26 cellular contexts compared by ENCODE assay signal in genomic region chr20:61830956-61831355, GRCh38.
"Had no signal": no experiment of that assay in that cellular context is flagged by ENCODE, and none has a peak within 500 bp of the region (broad histone marks: within the 10 kb centered on the region; RNA-seq: fewer than 3 reads in every experiment).

No MANE protein-coding gene starts in this region.

- H3K4me1 ChIP-seq: heart right ventricle, pancreas, prostate gland, right lobe of liver, stomach, testis, thyroid gland, transverse colon, vagina had no signal

- H3K27me3 ChIP-seq: hepatocyte, pancreas, right lobe of liver, testis, thyroid gland, upper lobe of left lung, vagina had no signal

- H3K36me3 ChIP-seq: heart right ventricle, pancreas, prostate gland, right lobe of liver, stomach, thyroid gland, transverse colon, upper lobe of left lung, vagina had no signal

- H3K27ac ChIP-seq: heart right ventricle, hepatocyte, pancreas, prostate gland, right lobe of liver, stomach, testis, thyroid gland, transverse colon, upper lobe of left lung, vagina had no signal

- H3K4me3 ChIP-seq: heart right ventricle, hepatocyte, mucosa of descending colon, pancreas, prostate gland, right lobe of liver, smooth muscle cell, stomach, testis, thyroid gland, transverse colon, upper lobe of left lung, vagina had no signal

- ATAC-seq: heart right ventricle; left cardiac atrium; left lobe of liver; mucosa of descending colon; naive thymus-derived CD4-positive, alpha-beta T cell; natural killer cell treated with Interleukin-12 subunit alpha and Interleukin-12 subunit beta and Interleukin-15 and Interleukin-18, amount 100 ng/mL, for 72 hours; pancreas; stimulated activated naive B cell treated with anti-CD40 and anti-IgM and Interleukin-4, amounts not matched to agents 10 μg/mL and 1 μg/mL and 100 μg/mL, for 72 hours; stimulated activated naive CD8-positive, alpha-beta T cell treated with anti-CD3 and anti-CD28 coated beads, Interleukin-15, Interleukin-2, amounts not matched to agents 100 U/mL and 50 U/mL, for 24 hours had no signal

- H3K9me3 ChIP-seq: mucosa of descending colon, pancreas, prostate gland, right lobe of liver, testis, thyroid gland, transverse colon, upper lobe of left lung, vagina had no signal

- DNase-seq: heart right ventricle; islet precursor cell; midbrain; naive thymus-derived CD4-positive, alpha-beta T cell; retina; stimulated activated CD4-positive, alpha-beta T cell treated with anti-CD3 and anti-CD28 coated beads, Interleukin-12 subunit alpha, Interleukin-12 subunit beta, amount 100 ng/mL, for 4 hours; stimulated activated CD4-positive, alpha-beta T cell treated with anti-CD3 and anti-CD28 coated beads, Interleukin-15, amount 100 ng/mL, for 24 hours; stimulated activated CD4-positive, alpha-beta T cell treated with anti-CD3 and anti-CD28 coated beads, Interleukin-2, amount 100 ng/mL, for 24 hours; stimulated activated CD4-positive, alpha-beta T cell treated with anti-CD3 and anti-CD28 coated beads, Interleukin-4, amount 100 ng/mL, for 1 hour; stimulated activated naive B cell treated with anti-CD40 and anti-IgM and Interleukin-4, amounts not matched to agents 10 μg/mL and 1 μg/mL and 100 μg/mL, for 72 hours; stimulated activated naive CD8-positive, alpha-beta T cell treated with anti-CD3 and anti-CD28 coated beads, Interleukin-15, Interleukin-2, amounts not matched to agents 100 U/mL and 50 U/mL, for 24 hours; stomach; testis; thyroid gland; transverse colon; upper lobe of left lung had no signal

- H3K4me2 ChIP-seq: hepatocyte, smooth muscle cell had no signal
